24 cellular contexts compared by ENCODE assay signal in genomic region chr2:241893265-241893664, GRCh38. TPM values are rescaled to one million over a fixed set of nuclear protein-coding genes. Genes with fewer than 3 reads are reported as not detected.
DNase-seq lines count a peak whose midpoint lies in the region; ATAC-seq, FAIRE-seq and TF ChIP-seq lines count a peak whose summit lies in the region.
"Had no signal": no experiment of that assay in that cellular context is flagged by ENCODE, and none has a peak within 500 bp of the region (broad histone marks: within the 10 kb centered on the region; RNA-seq: fewer than 3 reads in every experiment).

No MANE protein-coding gene starts in this region.

- intact Hi-C loops in left ventricle myocardium superior (cut with micrococcal nuclease): no loop called here
- intact Hi-C loops in left ventricle myocardium inferior (cut with micrococcal nuclease): no loop called here
- intact Hi-C loops in pancreas (cut with DNase I): no loop called here

- no peaks in the 10 kb centered on the region for H3K36me3 ChIP-seq in left ventricle myocardium inferior
- no peaks in the 10 kb centered on the region for H3K36me3 ChIP-seq in pancreas

- H3K9me3 ChIP-seq in left ventricle myocardium inferior (replicated peaks): no peaks in the 10 kb centered on the region
- H3K9me3 ChIP-seq in pancreas: no peaks in the 10 kb centered on the region

- TF ChIP-seq CTCF in left ventricle myocardium inferior (IDR thresholded peaks at IDR 0.05; ENCODE audit: borderline replicate concordance) (no peak), chondrocyte (IDR thresholded peaks at IDR 0.05) (no peak), pancreas (IDR thresholded peaks at IDR 0.05) (no peak), osteocyte (IDR thresholded peaks at IDR 0.05) (no peak)

- 83% methylated on average over 16 of the region's 16 CpGs for WGBS in pancreas, 2 donors

- H3K4me1 ChIP-seq in left ventricle myocardium inferior: no peaks in the 10 kb centered on the region
- H3K4me1 ChIP-seq in pancreas: peaks cover 57 to 66% (median 61%) of the 10 kb centered on the region in 3 donors
- H3K4me1 ChIP-seq: foreskin keratinocyte had no signal

- H3K27ac Mint-ChIP-seq in chondrocyte (ENCODE audit: unreplicated experiment): no peak overlapping the region
- no peak overlapping the region for H3K27ac Mint-ChIP-seq in osteocyte (ENCODE audit: unreplicated experiment)

- FAIRE-seq in pancreas (lab: Jason Lieb, UNC): no peak
- FAIRE-seq: astrocyte, RCC 7860, urothelium cell line had no signal

- H3K4me3 Mint-ChIP-seq in chondrocyte (ENCODE audit: unreplicated experiment): no peak overlapping the region
- H3K4me3 Mint-ChIP-seq in osteocyte (ENCODE audit: unreplicated experiment): no peak overlapping the region
- H3K4me3 Mint-ChIP-seq: activated naive CD4-positive, alpha-beta T cell treated with anti-CD3 and anti-CD28 coated beads, Interleukin-2, amount 50 U/mL, for 24 hours had no signal

- no peaks in the 10 kb centered on the region for H3K27me3 ChIP-seq in left ventricle myocardium inferior (ENCODE audit: low read depth)
- H3K27me3 ChIP-seq in pancreas: no peaks in the 10 kb centered on the region

- H3K27me3 Mint-ChIP-seq in chondrocyte (ENCODE audit: low read depth): peaks cover 2% of the 10 kb centered on the region
- H3K27me3 Mint-ChIP-seq in osteocyte (ENCODE audit: unreplicated experiment): no peaks in the 10 kb centered on the region
- H3K27me3 Mint-ChIP-seq: activated naive CD4-positive, alpha-beta T cell treated with anti-CD3 and anti-CD28 coated beads, Interleukin-2, amount 50 U/mL, for 24 hours had no signal

- no peak overlapping the region for H3K27ac ChIP-seq in left ventricle myocardium inferior (replicated peaks)
- H3K27ac ChIP-seq in pancreas: peak overlapping the region; percentile 40 to 93 (median 88)
- H3K27ac ChIP-seq: foreskin keratinocyte had no signal

- H3K4me1 Mint-ChIP-seq in chondrocyte (ENCODE audit: low read depth): peaks cover 6% of the 10 kb centered on the region
- H3K4me1 Mint-ChIP-seq in osteocyte (ENCODE audit: unreplicated experiment): peaks cover 3% of the 10 kb centered on the region

- DNase-seq in left ventricle myocardium superior (peak; percentile 8), left ventricle myocardium inferior (no peak), chondrocyte (ENCODE audit: low spot score) (peak; percentile 66), pancreas (peak; percentile 16 to 64 (median 32)), medulla oblongata (ENCODE audit: extremely low spot score) (no peak), osteocyte (ENCODE audit: extremely low spot score, unreplicated experiment) (no peak)
- DNase-seq: activated CD4-positive, alpha-beta T cell treated with anti-CD3 and anti-CD28 coated beads, Interleukin-2, amount 50 U/mL, for 48 hours; activated T-cell treated with anti-CD3 and anti-CD28 coated beads, Interleukin-2, amount 50 U/mL, for 48 hours; cerebellar nuclear complex; DMS53; MM.1S; NCI-H146; NCI-H524; occipital lobe; T-helper 2 cell had no signal

- ATAC-seq in left ventricle myocardium superior: no peak
- ATAC-seq in pancreas: no peak
- ATAC-seq in HG02938 (IDR thresholded peaks at IDR 0.05; ENCODE audit: unreplicated experiment): no peak

- H3K4me3 ChIP-seq in left ventricle myocardium inferior (no peak overlapping the region), pancreas (no peak overlapping the region)
- H3K4me3 ChIP-seq: K562 had no signal

- no peaks in the 10 kb centered on the region for H3K36me3 Mint-ChIP-seq in chondrocyte (ENCODE audit: low read depth)
- no peaks in the 10 kb centered on the region for H3K36me3 Mint-ChIP-seq in osteocyte (ENCODE audit: unreplicated experiment)

- H3K9me3 Mint-ChIP-seq in chondrocyte (ENCODE audit: low read depth) (peaks cover 2% of the 10 kb centered on the region), osteocyte (ENCODE audit: unreplicated experiment) (peaks cover 4% of the 10 kb centered on the region)
- H3K9me3 Mint-ChIP-seq: activated naive CD4-positive, alpha-beta T cell treated with anti-CD3 and anti-CD28 coated beads, Interleukin-2, amount 50 U/mL, for 24 hours had no signal

RNA-seq across cellular contexts. Expression of gene RTP5, which starts 23.7 kb away (rescaled TPM):
- not detected for total RNA-seq in left ventricle myocardium superior
- not detected for total RNA-seq in left ventricle myocardium inferior
- total RNA-seq in chondrocyte: not detected in 3 replicates
- not detected for total RNA-seq in pancreas
- polyA plus RNA-seq in pancreas: under 1 TPM; 0.02 to 0.19 TPM
- total RNA-seq in osteocyte: not detected in 2 replicates
- total RNA-seq: astrocyte, foreskin keratinocyte, K562, lung microvascular endothelial cell had no signal
- polyA plus RNA-seq: foreskin keratinocyte, K562 had no signal

RNA-seq across cellular contexts. Expression of gene PDCD1, which starts 34.6 kb away (rescaled TPM):
- total RNA-seq in left ventricle myocardium superior (1.4 TPM), left ventricle myocardium inferior (3.3 TPM), chondrocyte (not detected in 3 replicates), pancreas (under 1 TPM in 5 of 6 donors, not detected in 1; 0.14 to 0.63 (median 0.29) TPM), osteocyte (not detected in 2 replicates)
- polyA plus RNA-seq in pancreas: under 1 TPM; 0.09 to 0.23 TPM
- total RNA-seq: astrocyte, foreskin keratinocyte, lung microvascular endothelial cell, myocyte, occipital lobe had no signal
- polyA plus RNA-seq: foreskin keratinocyte had no signal

Comparison
In these comparisons a context has a peak if more than half of its experiments do, and no peak if none do; other contexts are left out.
1. DNase-seq: peak in left ventricle myocardium superior (single experiment), chondrocyte (single experiment) and pancreas (6 of 6); none in left ventricle myocardium inferior (single experiment), medulla oblongata (single experiment) and osteocyte (single experiment).